Comparison of ENCODE assay signal across 1 cellular context in genomic region chr5:148620696-148621095, GRCh38.
A peak's percentile ranks its signal among the peaks of the same experiment; 100 is the strongest.
TF ChIP-seq lines count a peak whose summit lies in the region.

No MANE protein-coding gene starts in this region.

TF ChIP-seq in K562, 482 proteins besides CTCF, POLR2A, EP300 and RAD21 (continued from another document):
- TF ChIP-seq IRF9 (tag; IDR thresholded peaks at IDR 0.05) (no peak), DNMT1 (IDR thresholded peaks at IDR 0.05) (no peak), BHLHE40 (IDR thresholded peaks at IDR 0.05; ENCODE audit: low read length) (peak; percentile 41; the same call in 1 of the 2 replicates), MXI1 (IDR thresholded peaks at IDR 0.05; ENCODE audit: low read depth, low read length) (no peak), HDAC1 (IDR thresholded peaks at IDR 0.05) (peak in 1 of 2 experiments; percentile 23; a peak in 1 of 4 replicates), ESRRA (IDR thresholded peaks at IDR 0.05; ENCODE audit: borderline replicate concordance, low read depth) (peak; percentile 56; the same call in 1 of the 2 replicates), ZBTB8A (IDR thresholded peaks at IDR 0.05; ENCODE audit: partially characterized antibody) (no peak), SMARCE1 (IDR thresholded peaks at IDR 0.05) (peak; percentile 39; the same call in 1 of the 2 replicates), RCOR1 (IDR thresholded peaks at IDR 0.05; ENCODE audit: borderline replicate concordance in 1 of 2, low read depth in 2 of 2, low read length in 2 of 2) (peak in 1 of 2 experiments; percentile 73; a peak in 1 of 4 replicates), ATF3 (IDR thresholded peaks at IDR 0.05) (peak; percentile 7; the same call in 1 of the 2 replicates), ATF3 (CRISPR knock-in tag; conservative IDR thresholded peaks at IDR 0.05) (no peak), DPF2 (IDR thresholded peaks at IDR 0.05) (0 out of 2 replicates have a peak, but pooled peaks have one; percentile 23), KDM1A (IDR thresholded peaks at IDR 0.05) (peak; percentile 38 to 91; a peak in 3 of 4 replicates), CREM (IDR thresholded peaks at IDR 0.05; ENCODE audit: low read depth) (0 out of 2 replicates have a peak, but pooled peaks have one; percentile 19), ARID1B (IDR thresholded peaks at IDR 0.05) (peak; percentile 60), ARID3B (CRISPR knock-in tag; IDR thresholded peaks at IDR 0.05; ENCODE audit: borderline replicate concordance) (no peak), SOX6 (IDR thresholded peaks at IDR 0.05) (no peak), TAL1 (IDR thresholded peaks at IDR 0.05) (0 out of 2 replicates have a peak, but pooled peaks have one; percentile 23), PHF21A (IDR thresholded peaks at IDR 0.05; ENCODE audit: borderline replicate concordance, low read depth) (0 out of 2 replicates have a peak, but pooled peaks have one; percentile 19), SIX5 (IDR thresholded peaks at IDR 0.05; ENCODE audit: borderline replicate concordance in 1 of 2, insufficient read depth in 1 of 2, low read depth in 1 of 2, low read length in 2 of 2) (no peak), NCOR1 (IDR thresholded peaks at IDR 0.05) (peak; percentile 47), SMARCA4 (IDR thresholded peaks at IDR 0.05) (0 out of 2 replicates have a peak, but pooled peaks have one; percentile 26), JUND (IDR thresholded peaks at IDR 0.05; ENCODE audit: borderline replicate concordance, low read depth, low read length) (peak; percentile 30; the same call in 1 of the 2 replicates), JUND (tag; IDR thresholded peaks at IDR 0.05; ENCODE audit: borderline replicate concordance, low read depth, low read length) (no peak; the same call in 2 of the 3 replicates), PTRF (tag; IDR thresholded peaks at IDR 0.05) (no peak), E2F4 (CRISPR knock-in tag; IDR thresholded peaks at IDR 0.05; ENCODE audit: low read depth) (no peak)
